Comparison of ENCODE assay signal across 8 cellular contexts in the genomic region with DNA sequence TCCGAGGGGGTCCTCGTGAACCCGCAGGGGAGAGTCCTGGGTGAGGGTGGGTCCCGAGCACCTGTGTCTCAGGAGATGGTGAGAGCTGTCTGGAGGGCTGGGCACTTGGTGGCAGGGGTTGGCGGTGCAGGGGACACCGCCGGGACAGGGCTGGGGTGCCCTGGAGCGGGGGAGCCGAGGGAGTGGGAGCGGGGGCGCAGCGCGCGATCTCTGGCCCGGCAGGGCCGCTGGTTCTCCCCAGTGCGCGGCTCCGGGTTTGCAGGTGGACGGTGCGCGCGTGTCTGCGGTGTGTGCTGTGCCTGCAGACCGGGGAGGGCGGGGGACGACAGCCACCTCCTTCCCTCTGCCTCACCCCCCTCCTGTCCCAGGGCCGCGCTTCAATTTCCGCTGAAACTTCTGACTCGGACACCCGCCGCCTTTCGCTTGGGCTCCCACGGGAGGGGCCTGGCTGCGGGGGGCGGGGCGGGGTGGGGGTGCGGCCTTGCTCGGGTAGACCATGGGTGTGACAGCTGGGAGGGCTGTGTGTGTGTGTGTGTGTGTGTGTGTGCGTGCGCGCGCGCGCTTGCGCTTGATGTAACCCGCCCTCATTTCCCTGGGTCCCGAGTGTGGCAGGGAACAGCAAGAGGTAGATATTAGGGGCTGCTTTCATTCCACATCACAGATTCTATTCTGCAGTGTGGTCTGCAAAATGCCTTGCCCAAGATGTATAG. TPM values are rescaled to one million over a fixed set of nuclear protein-coding genes. Genes with fewer than 3 reads are reported as not detected.
DNase-seq lines count a peak whose midpoint lies in the region; ATAC-seq lines count a peak whose summit lies in the region.

No MANE protein-coding gene starts in this region.

- CTCF ChIA-PET in activated CD4-positive, alpha-beta memory T cell treated with anti-CD3 and anti-CD28 coated beads, Interleukin-2, amount 10 ng/mL, durations not matched to agents 7 days and 5 days (lab: Charles Lee) = interaction anchor here (0.9 kb wide), 1 partner anchor 50 kb away, joined by 4 read pairs; no protein-coding TSS in a partner anchor

- no peaks in the 10 kb centered on the region for H3K79me1 ChIP-seq in mesendoderm (ENCODE audit: low read length)

- ATAC-seq in GM18867 (IDR thresholded peaks at IDR 0.05; ENCODE audit: unreplicated experiment) = peak; percentile 67
- ATAC-seq in HG03095 (IDR thresholded peaks at IDR 0.05; ENCODE audit: unreplicated experiment) = peak; percentile 61

- peak overlapping the region; percentile 77 for H3K4me3 Mint-ChIP-seq in activated CD4-positive, alpha-beta memory T cell treated with anti-CD3 and anti-CD28 coated beads, Interleukin-2, amount 10 ng/mL, durations not matched to agents 7 days and 5 days

- no peak overlapping the region for H2AK5ac ChIP-seq in mesendoderm (ENCODE audit: low read length)

- H3K27me3 Mint-ChIP-seq in activated CD4-positive, alpha-beta memory T cell treated with anti-CD3 and anti-CD28 coated beads, Interleukin-2, amount 10 ng/mL, durations not matched to agents 7 days and 5 days = no peaks in the 10 kb centered on the region

- H3K4ac ChIP-seq in mesendoderm (ENCODE audit: low read depth, low read length) = peak overlapping the region; percentile 88

- POLR2A ChIA-PET in activated CD4-positive, alpha-beta memory T cell treated with anti-CD3 and anti-CD28 coated beads, Interleukin-2, amount 10 ng/mL, durations not matched to agents 7 days and 5 days (lab: Charles Lee) = interaction anchor here (0.9 to 4.1 kb wide), 11 partner anchors 9 to 163 kb away, joined by 3 to 24 read pairs (median 6); partner anchors contain the start of genes CSNK2A1 and TBC1D20

- in situ Hi-C loops in ACHN (cut with HindIII; ENCODE audit: low pct_ligation_motif_present, low pct_unique_long_range_greater_than_20kb, low sequenced_read_pairs) = no loop called here

- H3K9me3 ChIP-seq in effector memory CD4-positive, alpha-beta T cell (ENCODE audit: control insufficient read depth, low read length) = no peaks in the 10 kb centered on the region

- H3K27ac Mint-ChIP-seq in activated CD4-positive, alpha-beta memory T cell treated with anti-CD3 and anti-CD28 coated beads, Interleukin-2, amount 10 ng/mL, durations not matched to agents 7 days and 5 days = peak overlapping the region; percentile 76

- H3K4me1 ChIP-seq in effector memory CD4-positive, alpha-beta T cell (ENCODE audit: control insufficient read depth, insufficient read depth, low read length, poor library complexity, severe bottlenecking) = no peaks in the 10 kb centered on the region
- peaks cover 3% of the 10 kb centered on the region for H3K4me1 ChIP-seq in mesendoderm (ENCODE audit: control insufficient read depth, low read depth, low read length)

- DNase-seq in ACHN = peak; percentile 77
- DNase-seq in NCI-H526 treated with DMSO at 0.1 percent for 48 hours (lab: John Stamatoyannopoulos, UW) = peak; percentile 75
- DNase-seq in activated CD4-positive, alpha-beta memory T cell treated with anti-CD3 and anti-CD28 coated beads, Interleukin-2, amount 10 ng/mL, durations not matched to agents 7 days and 5 days = peak; percentile 88
- DNase-seq in effector memory CD4-positive, alpha-beta T cell = peak; percentile 45 to 62 (median 56)
- peak; percentile 78 for DNase-seq in mesendoderm
- peak; percentile 42 to 48 for DNase-seq in stimulated activated CD8-positive, alpha-beta memory T cell treated with anti-CD3 and anti-CD28 coated beads, Interleukin-2, amount 100 ng/mL, for 1 hour (ENCODE audit: low read depth in 2 of 2)

- WGBS in mesendoderm (ENCODE audit: extremely low coverage, insufficient coverage, low lambda C conversion rate) = no CpG with 5 or more reads among the region's 49 CpGs

- no peak overlapping the region for H4K5ac ChIP-seq in mesendoderm (ENCODE audit: low read length)

- no peak overlapping the region for H4K8ac ChIP-seq in mesendoderm (ENCODE audit: low read depth, low read length)

- no peak overlapping the region for H3K23ac ChIP-seq in mesendoderm (ENCODE audit: low read length)

- H3K36me3 Mint-ChIP-seq in activated CD4-positive, alpha-beta memory T cell treated with anti-CD3 and anti-CD28 coated beads, Interleukin-2, amount 10 ng/mL, durations not matched to agents 7 days and 5 days (ENCODE audit: low read depth) = peaks cover 13% of the 10 kb centered on the region

- no peaks in the 10 kb centered on the region for H3K9me3 Mint-ChIP-seq in activated CD4-positive, alpha-beta memory T cell treated with anti-CD3 and anti-CD28 coated beads, Interleukin-2, amount 10 ng/mL, durations not matched to agents 7 days and 5 days

- H3K79me2 ChIP-seq in mesendoderm (ENCODE audit: control insufficient read depth, insufficient read depth, low read length) = no peaks in the 10 kb centered on the region

- H3K36me3 ChIP-seq in effector memory CD4-positive, alpha-beta T cell (ENCODE audit: control insufficient read depth, insufficient read depth, low read length) = no peaks in the 10 kb centered on the region
- no peaks in the 10 kb centered on the region for H3K36me3 ChIP-seq in mesendoderm (ENCODE audit: control insufficient read depth, insufficient read depth, low read length)

- H3K9ac ChIP-seq in mesendoderm (ENCODE audit: low read length) = peak overlapping the region; percentile 74

- H3K56ac ChIP-seq in mesendoderm (ENCODE audit: low read length) = peak overlapping the region; percentile 82

- H3K27me3 ChIP-seq in effector memory CD4-positive, alpha-beta T cell (replicated peaks; ENCODE audit: control insufficient read depth, insufficient read depth, low read length, poor library complexity, severe bottlenecking) = no peaks in the 10 kb centered on the region
- no peaks in the 10 kb centered on the region for H3K27me3 ChIP-seq in mesendoderm (ENCODE audit: insufficient read depth, low read length, poor library complexity)

- H2BK5ac ChIP-seq in mesendoderm (ENCODE audit: low read length) = no peak overlapping the region

- peak overlapping the region; percentile 98 for H3K18ac ChIP-seq in mesendoderm (ENCODE audit: low read length)

- H3K4me2 ChIP-seq in mesendoderm (ENCODE audit: low read length) = peak overlapping the region; percentile 25

- no peak overlapping the region for H2BK15ac ChIP-seq in mesendoderm (replicated peaks; ENCODE audit: low read depth)

- H3K4me1 Mint-ChIP-seq in activated CD4-positive, alpha-beta memory T cell treated with anti-CD3 and anti-CD28 coated beads, Interleukin-2, amount 10 ng/mL, durations not matched to agents 7 days and 5 days = peaks cover 20% of the 10 kb centered on the region

- peak overlapping the region; percentile 53 for H3K27ac ChIP-seq in effector memory CD4-positive, alpha-beta T cell (ENCODE audit: insufficient read depth, low read length, poor library complexity, severe bottlenecking)
- H3K27ac ChIP-seq in mesendoderm (ENCODE audit: low read depth, low read length) = peak overlapping the region; percentile 64

- H2BK120ac ChIP-seq in mesendoderm (ENCODE audit: low read depth, low read length) = no peak overlapping the region

- H3K4me3 ChIP-seq in effector memory CD4-positive, alpha-beta T cell (ENCODE audit: insufficient read depth, low read depth, low read length, poor library complexity, severe bottlenecking) = peak overlapping the region; percentile 73
- peak overlapping the region; percentile 45 for H3K4me3 ChIP-seq in mesendoderm (ENCODE audit: low read length)

RNA-seq across cellular contexts. Expression of gene TRIB3, which starts 1.2 kb away (rescaled TPM):
- total RNA-seq in activated CD4-positive, alpha-beta memory T cell treated with anti-CD3 and anti-CD28 coated beads, Interleukin-2, amount 10 ng/mL, durations not matched to agents 7 days and 5 days = 10 to 100 TPM; 28.3 to 28.9 TPM
- 9.3 TPM for polyA plus RNA-seq in mesendoderm (2013, experiment 1 of 2)
- 10.0 TPM for polyA plus RNA-seq in mesendoderm (2013, experiment 2 of 2)

RNA-seq across cellular contexts. Expression of gene RBCK1, which starts 26.4 kb away (rescaled TPM):
- total RNA-seq in activated CD4-positive, alpha-beta memory T cell treated with anti-CD3 and anti-CD28 coated beads, Interleukin-2, amount 10 ng/mL, durations not matched to agents 7 days and 5 days = 100 to 1,000 TPM; 133 to 146 TPM
- 38.6 TPM for polyA plus RNA-seq in mesendoderm (2013, experiment 1 of 2)
- polyA plus RNA-seq in mesendoderm (2013, experiment 2 of 2) = 36.6 TPM

RNA-seq across cellular contexts. Expression of gene NRSN2, which starts 34.8 kb away (rescaled TPM):
- 1 to 10 TPM; 1.8 to 2.7 TPM for total RNA-seq in activated CD4-positive, alpha-beta memory T cell treated with anti-CD3 and anti-CD28 coated beads, Interleukin-2, amount 10 ng/mL, durations not matched to agents 7 days and 5 days
- polyA plus RNA-seq in mesendoderm (2013, experiment 1 of 2) = 10.5 TPM
- 10.6 TPM for polyA plus RNA-seq in mesendoderm (2013, experiment 2 of 2)

RNA-seq across cellular contexts. Expression of gene SOX12, which starts 56.4 kb away (rescaled TPM):
- 1 to 10 TPM; 2.9 to 3.2 TPM for total RNA-seq in activated CD4-positive, alpha-beta memory T cell treated with anti-CD3 and anti-CD28 coated beads, Interleukin-2, amount 10 ng/mL, durations not matched to agents 7 days and 5 days
- polyA plus RNA-seq in mesendoderm (2013, experiment 1 of 2) = 15.5 TPM
- polyA plus RNA-seq in mesendoderm (2013, experiment 2 of 2) = 15.5 TPM

Comparison
In these comparisons a context has a peak if more than half of its experiments do, and no peak if none do; other contexts are left out.
1. Peak in every context shown above with its lines: DNase-seq, ATAC-seq, H3K4me3 ChIP-seq and H3K27ac ChIP-seq.